ENCODE assay signal across 10 cellular contexts in genomic region chr2:237686659-237687136, GRCh38. TPM values are rescaled to one million over a fixed set of nuclear protein-coding genes. Genes with fewer than 3 reads are reported as not detected.
DNase-seq lines count a peak whose midpoint lies in the region; ATAC-seq and TF ChIP-seq lines count a peak whose summit lies in the region.
"Had no signal": no experiment of that assay in that cellular context is flagged by ENCODE, and none has a peak within 500 bp of the region (broad histone marks: within the 10 kb centered on the region; RNA-seq: fewer than 3 reads in every experiment).

No MANE protein-coding gene starts in this region.

- peaks cover 48% of the 10 kb centered on the region for H3K4me1 Mint-ChIP-seq in CD8-positive, alpha-beta T cell (ENCODE audit: low read depth)
- H3K4me1 Mint-ChIP-seq in IgD-negative memory B cell: peaks cover 21 to 44% (median 41%) of the 10 kb centered on the region in 3 donors

- H3K27me3 Mint-ChIP-seq in CD8-positive, alpha-beta T cell (ENCODE audit: low read depth): no peaks in the 10 kb centered on the region
- peaks cover 3% of the 10 kb centered on the region for H3K27me3 Mint-ChIP-seq in IgD-negative memory B cell
- H3K27me3 Mint-ChIP-seq: brain had no signal

- H3K27ac Mint-ChIP-seq in CD8-positive, alpha-beta T cell: peak overlapping the region; percentile 99
- H3K27ac Mint-ChIP-seq in IgD-negative memory B cell: peak overlapping the region; percentile 99 to 100 (median 99)

- no peaks in the 10 kb centered on the region for H3K36me3 ChIP-seq in CD8-positive, alpha-beta T cell (ENCODE audit: insufficient read depth, low read length)
- no peaks in the 10 kb centered on the region for H3K36me3 ChIP-seq in neutrophil
- H3K36me3 ChIP-seq: pancreas had no signal

- no peaks in the 10 kb centered on the region for H3K36me3 Mint-ChIP-seq in CD8-positive, alpha-beta T cell
- H3K36me3 Mint-ChIP-seq in IgD-negative memory B cell: peaks cover 5% of the 10 kb centered on the region

- DNase-seq in CD8-positive, alpha-beta T cell: no peak
- DNase-seq in cardiac fibroblast (ENCODE audit: low read depth in 2 of 2): peak; percentile 66 to 87
- DNase-seq in NCI-H1436 treated with DMSO at 0.1 percent for 48 hours (lab: John Stamatoyannopoulos, UW): no peak
- no peak for DNase-seq in occipital lobe (lab: John Stamatoyannopoulos, UW)
- no peak for DNase-seq in iPS-NIHi7 (ENCODE audit: extremely low spot score)
- DNase-seq: pancreas had no signal

- H3K27ac ChIP-seq in CD8-positive, alpha-beta T cell (ENCODE audit: low read depth, low read length): peak overlapping the region; percentile 88
- peak overlapping the region; percentile 100 for H3K27ac ChIP-seq in neutrophil

- CTCF ChIA-PET in CD8-positive, alpha-beta T cell (lab: Charles Lee): interaction anchor here (0.6 to 25.3 kb wide), 6 partner anchors 11 to 59 kb away, joined by 3 to 328 read pairs (median 11); no protein-coding TSS in a partner anchor

- no peaks in the 10 kb centered on the region for H3K9me3 Mint-ChIP-seq in CD8-positive, alpha-beta T cell
- no peaks in the 10 kb centered on the region for H3K9me3 Mint-ChIP-seq in IgD-negative memory B cell
- H3K9me3 Mint-ChIP-seq: brain had no signal

- H3K4me3 Mint-ChIP-seq in CD8-positive, alpha-beta T cell: no peak overlapping the region
- peak overlapping the region in 3 of 4 donors; percentile 60 to 68 (median 63) for H3K4me3 Mint-ChIP-seq in IgD-negative memory B cell
- H3K4me3 Mint-ChIP-seq: brain had no signal

- intact Hi-C loops in CD8-positive, alpha-beta T cell (cut with DNase I, micrococcal nuclease): loop anchor here (1.0 kb wide), 3 partner anchors 9 to 13 kb away; no protein-coding TSS in a partner anchor

- H3K27me3 ChIP-seq in CD8-positive, alpha-beta T cell (ENCODE audit: insufficient read depth, low read length): no peaks in the 10 kb centered on the region
- no peaks in the 10 kb centered on the region for H3K27me3 ChIP-seq in neutrophil
- H3K27me3 ChIP-seq: pancreas had no signal

- H3K9me3 ChIP-seq in CD8-positive, alpha-beta T cell (ENCODE audit: low read length): no peaks in the 10 kb centered on the region
- H3K9me3 ChIP-seq in neutrophil: no peaks in the 10 kb centered on the region
- H3K9me3 ChIP-seq: pancreas had no signal

- POLR2A ChIA-PET in CD8-positive, alpha-beta T cell (lab: Charles Lee): interaction anchor here (0.7 to 1.4 kb wide), 3 partner anchors 12 to 45 kb away, joined by 3 read pairs; no protein-coding TSS in a partner anchor

- TF ChIP-seq CTCF in CD8-positive, alpha-beta T cell (IDR thresholded peaks at IDR 0.05): no peak
- TF ChIP-seq CTCF in cardiac fibroblast (IDR thresholded peaks at IDR 0.05; ENCODE audit: low read depth, low read length) (peak; percentile 33), neutrophil (IDR thresholded peaks at IDR 0.05) (peak; percentile 20)

- no peak for ATAC-seq in CD8-positive, alpha-beta T cell
- ATAC-seq in GM21825 (IDR thresholded peaks at IDR 0.05; ENCODE audit: unreplicated experiment): no peak
- ATAC-seq: pancreas had no signal

- no peak overlapping the region for H3K4me3 ChIP-seq in CD8-positive, alpha-beta T cell (ENCODE audit: low read depth, low read length)
- H3K4me3 ChIP-seq in cardiac fibroblast (replicated peaks in 1 of 2; ENCODE audit: low read depth in 2 of 2, low read length in 2 of 2) (no peak overlapping the region), neutrophil (ENCODE audit: low read depth in 1 of 2, low read length in 1 of 2) (peak overlapping the region; percentile 23 to 29)
- H3K4me3 ChIP-seq: pancreas had no signal

- H3K4me1 ChIP-seq in CD8-positive, alpha-beta T cell (ENCODE audit: insufficient read depth, low read length): peaks cover 44% of the 10 kb centered on the region
- peaks cover 48 to 57% of the 10 kb centered on the region in 2 experiments for H3K4me1 ChIP-seq in neutrophil (ENCODE audit: control insufficient read depth in 1 of 2, insufficient read depth in 1 of 2, low read depth in 1 of 2, low read length in 1 of 2)
- H3K4me1 ChIP-seq: pancreas had no signal

RNA-seq across cellular contexts. Expression of gene LRRFIP1, which starts 59.3 kb away (rescaled TPM):
- 100 to 1,000 TPM; 127 to 128 TPM for total RNA-seq in CD8-positive, alpha-beta T cell
- polyA plus RNA-seq in IgD-negative memory B cell: 123 TPM
- total RNA-seq in occipital lobe: 29.0 TPM

Comparison
In these comparisons a context has a peak if more than half of its experiments do, and no peak if none do; other contexts are left out.
1. DNase-seq: peak in cardiac fibroblast (2 of 2); none in CD8-positive, alpha-beta T cell (0 of 7), NCI-H1436 treated with DMSO at 0.1 percent for 48 hours (single experiment), occipital lobe (single experiment) and iPS-NIHi7 (single experiment).
2. H3K4me3 ChIP-seq: peak in neutrophil (2 of 2); none in CD8-positive, alpha-beta T cell (single experiment) and cardiac fibroblast (0 of 2).